In the genomic region with DNA sequence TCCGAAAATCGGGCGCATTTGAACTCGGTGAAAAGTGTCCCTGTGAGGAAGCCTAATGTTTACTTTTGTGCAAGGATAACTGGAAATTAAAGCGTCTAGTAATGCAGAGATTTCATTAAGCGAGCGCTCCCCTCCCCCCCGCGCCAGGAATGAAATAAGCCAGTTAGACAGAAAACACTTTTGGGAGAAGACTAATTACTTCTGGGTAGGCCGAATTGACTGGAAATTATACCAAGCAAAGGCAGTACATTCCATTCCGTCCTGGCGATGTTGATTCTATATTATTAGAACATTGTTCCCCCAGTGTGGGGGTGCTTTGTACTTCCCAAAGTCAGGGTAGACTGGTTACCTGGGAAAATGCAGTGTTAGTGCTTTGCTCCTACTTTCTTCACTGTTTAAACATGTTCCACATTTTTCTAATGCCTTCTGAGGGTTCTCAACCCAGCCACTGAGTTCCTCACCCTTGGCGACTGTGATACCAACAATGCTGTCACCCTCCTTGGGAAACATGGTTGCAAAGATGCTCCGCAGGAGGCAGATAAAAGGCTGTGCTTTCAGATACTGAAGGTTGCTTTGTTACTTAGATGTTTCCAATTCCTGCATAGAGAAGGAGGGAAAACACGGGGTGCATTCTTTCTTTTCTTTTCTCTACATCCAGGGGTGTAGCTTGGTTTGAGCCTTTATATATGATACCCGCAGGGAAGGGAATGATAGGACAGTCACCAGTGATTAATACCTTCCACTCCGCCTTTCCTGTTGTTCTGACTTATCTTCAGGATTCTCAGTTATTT, we compare ENCODE assay signal across 9 cellular contexts. TPM values are rescaled to one million over a fixed set of nuclear protein-coding genes. Genes with fewer than 3 reads are reported as not detected.
DNase-seq lines count a peak whose midpoint lies in the region; ATAC-seq, FAIRE-seq and TF ChIP-seq lines count a peak whose summit lies in the region.
"Had no signal": no experiment of that assay in that cellular context is flagged by ENCODE, and none has a peak within 500 bp of the region (broad histone marks: within the 10 kb centered on the region; RNA-seq: fewer than 3 reads in every experiment).

No MANE protein-coding gene starts in this region.

- peaks cover 28 to 31% of the 10 kb centered on the region in 2 donors for H3K4me1 ChIP-seq in thyroid gland

- intact Hi-C loops in activated CD4-positive, alpha-beta T cell treated with anti-CD3 and anti-CD28 coated beads for 36 hours (cut with DNase I, micrococcal nuclease), result loop anchor here in 1 of 2 experiments (10.0 kb wide), 2 partner anchors 747 to 1097 kb away; no protein-coding TSS in a partner anchor
- intact Hi-C loops in thyroid gland (cut with DNase I), result loop anchor here (5.0 kb wide), 1 partner anchor 69 kb away; no protein-coding TSS in a partner anchor

- POLR2A ChIA-PET in activated CD4-positive, alpha-beta T cell treated with anti-CD3 and anti-CD28 coated beads for 36 hours (lab: Charles Lee), result no interaction called here

- WGBS in thyroid gland, 2 donors, result 10 to 17% methylated on average over 17 of the region's 17 CpGs

- peak; percentile 68 for FAIRE-seq in bronchial epithelial cell (lab: Jason Lieb, UNC)

- H3K27me3 Mint-ChIP-seq in activated CD4-positive, alpha-beta T cell treated with anti-CD3 and anti-CD28 coated beads for 36 hours, result peaks cover 23% of the 10 kb centered on the region

- TF ChIP-seq CTCF in bronchial epithelial cell (IDR thresholded peaks at IDR 0.05; ENCODE audit: insufficient read depth, low read length, severe bottlenecking), result no peak
- TF ChIP-seq CTCF in thyroid gland (IDR thresholded peaks at IDR 0.05), result no peak

- no peak overlapping the region for H3K27ac Mint-ChIP-seq in activated CD4-positive, alpha-beta T cell treated with anti-CD3 and anti-CD28 coated beads for 36 hours

- no peak for ATAC-seq in activated CD4-positive, alpha-beta T cell treated with anti-CD3 and anti-CD28 coated beads for 36 hours
- no peak for ATAC-seq in GM21825 (IDR thresholded peaks at IDR 0.05; ENCODE audit: unreplicated experiment)

- TF ChIP-seq POLR2A in thyroid gland (IDR thresholded peaks at IDR 0.05), result peak in 1 of 2 donors; percentile 56

- H3K27ac ChIP-seq in layer of hippocampus (ENCODE audit: low read depth, low read length) (peak overlapping the region; percentile 86), thyroid gland (peak overlapping the region; percentile 95 to 99 (median 97))

- no peaks in the 10 kb centered on the region for H3K9me3 ChIP-seq in thyroid gland

- CTCF ChIA-PET in activated CD4-positive, alpha-beta T cell treated with anti-CD3 and anti-CD28 coated beads for 36 hours (lab: Charles Lee), result no interaction called here

- no peak for DNase-seq in activated CD4-positive, alpha-beta T cell treated with anti-CD3 and anti-CD28 coated beads for 36 hours
- DNase-seq in activated CD4-positive, alpha-beta T cell treated with anti-CD3 and anti-CD28 coated beads for 1 hour, result no peak
- DNase-seq in bronchial epithelial cell (ENCODE audit: low read depth) (peak; percentile 86), thyroid gland (peak; percentile 59 to 61), NCI-H187 (lab: John Stamatoyannopoulos, UW) (no peak), ureter (ENCODE audit: low spot score) (no peak)
- DNase-seq: DND-41 had no signal

- peaks cover 18% of the 10 kb centered on the region for H3K4me1 Mint-ChIP-seq in activated CD4-positive, alpha-beta T cell treated with anti-CD3 and anti-CD28 coated beads for 36 hours

- no peaks in the 10 kb centered on the region for H3K9me3 Mint-ChIP-seq in activated CD4-positive, alpha-beta T cell treated with anti-CD3 and anti-CD28 coated beads for 36 hours (ENCODE audit: low read depth)

- H3K4me3 ChIP-seq in bronchial epithelial cell (ENCODE audit: low read depth, low read length) (peak overlapping the region; percentile 55), thyroid gland (replicated peaks in 1 of 3) (peak overlapping the region; percentile 52 to 99 (median 68))

- H3K27me3 ChIP-seq in bronchial epithelial cell (ENCODE audit: control insufficient read depth, insufficient read depth, low read length), result no peaks in the 10 kb centered on the region
- H3K27me3 ChIP-seq in layer of hippocampus (ENCODE audit: control insufficient read depth, insufficient read depth, low read length), result peaks cover 2% of the 10 kb centered on the region
- no peaks in the 10 kb centered on the region for H3K27me3 ChIP-seq in thyroid gland

- peaks cover 1% of the 10 kb centered on the region for H3K36me3 ChIP-seq in bronchial epithelial cell (ENCODE audit: control insufficient read depth, insufficient read depth, low read length)
- no peaks in the 10 kb centered on the region for H3K36me3 ChIP-seq in thyroid gland

- H3K4me3 Mint-ChIP-seq in activated CD4-positive, alpha-beta T cell treated with anti-CD3 and anti-CD28 coated beads for 36 hours, result peak overlapping the region; percentile 75

- no peaks in the 10 kb centered on the region for H3K36me3 Mint-ChIP-seq in activated CD4-positive, alpha-beta T cell treated with anti-CD3 and anti-CD28 coated beads for 36 hours (ENCODE audit: low read depth)

RNA-seq across cellular contexts. Expression of gene GJA1, which starts 2.6 kb away (rescaled TPM):
- under 1 TPM; 0.09 to 0.14 TPM for total RNA-seq in activated CD4-positive, alpha-beta T cell treated with anti-CD3 and anti-CD28 coated beads for 36 hours
- total RNA-seq in bronchial epithelial cell (118 and 127 TPM in 2 replicates), thyroid gland (100 to 1,000 TPM; 158 to 219 (median 197) TPM), ureter (74.2 TPM)

Comparison
In these comparisons a context has a peak if more than half of its experiments do, and no peak if none do; other contexts are left out.
1. DNase-seq: peak in bronchial epithelial cell (single experiment) and thyroid gland (2 of 2); none in activated CD4-positive, alpha-beta T cell treated with anti-CD3 and anti-CD28 coated beads for 36 hours (single experiment), activated CD4-positive, alpha-beta T cell treated with anti-CD3 and anti-CD28 coated beads for 1 hour (single experiment), NCI-H187 (0 of 2) and ureter (single experiment).
2. RNA of gene GJA1, which starts 2.6 kb away (total RNA-seq): 158 to 219 TPM in thyroid gland, 118 to 127 TPM in bronchial epithelial cell and 74.2 TPM in ureter (single experiment); 0.09 to 0.14 TPM in activated CD4-positive, alpha-beta T cell treated with anti-CD3 and anti-CD28 coated beads for 36 hours; every median in the first group is over 10 times any median in the second.